In the genomic region with DNA sequence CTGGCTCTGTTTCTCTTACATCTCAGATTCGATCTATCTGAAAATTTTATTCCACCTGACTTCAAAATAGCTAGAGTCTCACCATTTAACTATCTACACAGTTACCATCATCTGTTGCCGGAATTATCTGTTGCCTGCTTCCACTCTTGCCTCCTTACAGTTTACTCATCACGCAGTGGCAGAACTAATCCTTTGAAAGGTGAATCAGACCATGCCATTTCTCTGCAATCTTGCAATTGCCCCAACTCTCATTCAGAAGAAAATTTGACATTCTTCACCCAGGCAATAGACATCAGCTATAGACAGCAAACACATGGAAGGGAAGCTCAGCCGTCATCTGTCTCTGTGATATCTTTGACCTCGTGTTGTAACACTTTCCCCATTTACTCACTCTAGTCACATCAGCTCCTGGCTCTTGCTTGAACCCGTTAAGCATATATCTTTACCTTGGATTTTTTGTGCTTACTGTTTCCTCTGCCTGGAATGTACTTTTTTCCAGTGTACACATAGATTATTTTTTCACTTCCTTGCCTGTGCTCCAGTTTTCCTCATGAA, we compare ENCODE assay signal across 28 cellular contexts.
"Had no signal": no experiment of that assay in that cellular context is flagged by ENCODE, and none has a peak within 500 bp of the region (broad histone marks: within the 10 kb centered on the region; RNA-seq: fewer than 3 reads in every experiment).

No MANE protein-coding gene starts in this region.

- H3K27me3 ChIP-seq: adrenal gland, brain microvascular endothelial cell, esophagus muscularis mucosa, foreskin keratinocyte, gastrocnemius medialis had no signal

- H3K9me3 ChIP-seq: adrenal gland, esophagus muscularis mucosa, gastrocnemius medialis had no signal

- H3K36me3 ChIP-seq: adrenal gland, brain microvascular endothelial cell, esophagus muscularis mucosa, gastrocnemius medialis had no signal

- H3K27ac ChIP-seq: adrenal gland, brain microvascular endothelial cell, esophagus muscularis mucosa, foreskin keratinocyte, gastrocnemius medialis had no signal

- H3K4me3 ChIP-seq: adrenal gland, esophagus muscularis mucosa, gastrocnemius medialis had no signal

- DNase-seq: activated CD4-positive, alpha-beta memory T cell treated with anti-CD3 and anti-CD28 coated beads for 36 hours; activated CD4-positive, alpha-beta T cell treated with anti-CD3 and anti-CD28 coated beads for 36 hours; activated CD4-positive, alpha-beta T cell treated with anti-CD3 and anti-CD28 coated beads, Interleukin-2, amount 10 ng/mL, durations not matched to agents 24 days and 14 days; activated CD4-positive, CD25-positive, alpha-beta regulatory T cell; activated CD4-positive, CD25-positive, alpha-beta regulatory T cell treated with anti-CD3 and anti-CD28 coated beads, Interleukin-2, amount 50 U/mL, for 72 hours; activated CD8-positive, alpha-beta memory T cell treated with anti-CD3 and anti-CD28 coated beads, Interleukin-2, amount 10 ng/mL, durations not matched to agents 7 days and 5 days; activated CD8-positive, alpha-beta memory T cell treated with anti-CD3 and anti-CD28 coated beads, Interleukin-2, amount 50 U/mL, for 4 hours; activated CD8-positive, alpha-beta T cell treated with anti-CD3 and anti-CD28 coated beads, Interleukin-2, amount 10 ng/mL, durations not matched to agents 7 days and 5 days; activated effector memory CD4-positive, alpha-beta T cell treated with anti-CD3 and anti-CD28 coated beads, Interleukin-2, amount 50 U/mL, for 16 hours; activated naive CD4-positive, alpha-beta T cell treated with anti-CD3 and anti-CD28 coated beads for 36 hours; activated naive CD8-positive, alpha-beta T cell treated with anti-CD3 and anti-CD28 coated beads for 36 hours; activated naive CD8-positive, alpha-beta T cell treated with anti-CD3 and anti-CD28 coated beads, Interleukin-2, amount 50 U/mL, for 24 hours; activated T-cell treated with anti-CD3 and anti-CD28 coated beads, Interleukin-2, amount 50 U/mL, for 1 hour; activated T-cell treated with anti-CD3 and anti-CD28 coated beads, Interleukin-2, amount 50 U/mL, for 48 hours; adrenal gland; brain microvascular endothelial cell; caudate nucleus; cortex of kidney; dermis blood vessel endothelial cell; effector CD4-positive, alpha-beta T cell; effector memory CD8-positive, alpha-beta T cell; erythroblast; foreskin keratinocyte; gastrocnemius medialis; glutamatergic neuron; T-cell; T-helper 9 cell had no signal

- ATAC-seq: activated CD4-positive, alpha-beta T cell treated with anti-CD3 and anti-CD28 coated beads for 36 hours; activated CD8-positive, alpha-beta memory T cell treated with anti-CD3 and anti-CD28 coated beads, Interleukin-2, amount 10 ng/mL, durations not matched to agents 7 days and 5 days; activated CD8-positive, alpha-beta T cell treated with anti-CD3 and anti-CD28 coated beads, Interleukin-2, amount 10 ng/mL, durations not matched to agents 7 days and 5 days; activated naive CD8-positive, alpha-beta T cell treated with anti-CD3 and anti-CD28 coated beads, Interleukin-2, amount 50 U/mL, for 24 hours; effector memory CD8-positive, alpha-beta T cell; foreskin keratinocyte; gastrocnemius medialis; T-cell had no signal

- H3K4me1 ChIP-seq: adrenal gland, foreskin keratinocyte, gastrocnemius medialis had no signal
